6 cellular contexts compared by ENCODE assay signal in the genomic region with DNA sequence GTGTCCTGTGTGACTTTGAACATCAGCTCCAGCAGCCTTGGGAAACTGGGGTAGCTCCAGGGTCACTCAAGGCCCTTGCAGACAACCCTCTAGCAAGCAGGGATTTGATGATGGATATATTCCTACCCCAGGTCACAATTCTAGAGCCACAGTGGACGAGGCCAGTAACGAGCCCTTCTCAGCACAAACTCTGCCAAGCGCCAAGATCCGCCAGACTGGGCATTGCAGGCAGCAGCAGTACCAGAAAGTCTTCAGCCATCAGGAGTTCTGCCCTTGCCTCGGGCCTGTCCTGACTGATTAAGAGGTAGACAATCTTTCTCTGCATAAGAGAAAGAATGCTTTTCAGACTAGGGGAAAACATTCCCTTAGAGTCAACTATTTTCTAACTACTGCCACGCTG.
"Had no signal": no experiment of that assay in that cellular context is flagged by ENCODE, and none has a peak within 500 bp of the region (broad histone marks: within the 10 kb centered on the region; RNA-seq: fewer than 3 reads in every experiment).

No MANE protein-coding gene starts in this region.

- DNase-seq: GM23248, GOT3, H9, HCEC 1CT, IMR-90 had no signal

- H3K27ac Mint-ChIP-seq: H9 had no signal

- ATAC-seq: K562 had no signal

- H3K4me3 Mint-ChIP-seq: H9 had no signal

- H3K9me3 Mint-ChIP-seq: H9 had no signal

- H3K9ac ChIP-seq: GM23248 had no signal

- H3K27ac ChIP-seq: GM23248 had no signal

- H3K4me3 ChIP-seq: GM23248, K562 had no signal

- H2AFZ ChIP-seq: GM23248 had no signal
